Comparison of ENCODE assay signal across 1 cellular context in genomic region chr2:64847930-64848329, GRCh38.
TF ChIP-seq lines count a peak whose summit lies in the region.

No MANE protein-coding gene starts in this region.

TF ChIP-seq in WTC11, 78 proteins besides CTCF, POLR2A, EP300 and RAD21 (continued from another document):
- TF ChIP-seq ZNF396 (CRISPR knock-in tag; IDR thresholded peaks at IDR 0.05; ENCODE audit: borderline replicate concordance), result no peak
- TF ChIP-seq ATF1 (CRISPR knock-in tag; IDR thresholded peaks at IDR 0.05), result no peak
- no peak for TF ChIP-seq ZNF232 (CRISPR knock-in tag; IDR thresholded peaks at IDR 0.05)
- TF ChIP-seq NR1H2 (CRISPR knock-in tag; IDR thresholded peaks at IDR 0.05), result no peak
- no peak for TF ChIP-seq ZNF138 (CRISPR knock-in tag; conservative IDR thresholded peaks at IDR 0.05)
